ENCODE assay signal across 26 cellular contexts in genomic region chr11:100469835-100470234, GRCh38.
DNase-seq lines count a peak whose midpoint lies in the region; ATAC-seq, FAIRE-seq and TF ChIP-seq lines count a peak whose summit lies in the region.
"Had no signal": no experiment of that assay in that cellular context is flagged by ENCODE, and none has a peak within 500 bp of the region (broad histone marks: within the 10 kb centered on the region; RNA-seq: fewer than 3 reads in every experiment).

No MANE protein-coding gene starts in this region.

- no peak for TF ChIP-seq RAD21 in HepG2 (CRISPR knock-in tag; IDR thresholded peaks at IDR 0.05)

- no peak overlapping the region for H2AFZ ChIP-seq in HepG2 (ENCODE audit: low read length)
- H2AFZ ChIP-seq: GM23338 had no signal

- H3K9ac ChIP-seq in HepG2 (ENCODE audit: insufficient read depth, low read depth, low read length): no peak overlapping the region
- H3K9ac ChIP-seq: KMS-11 had no signal

- H3K4me3 ChIP-seq in HepG2 (replicated peaks in 1 of 3; ENCODE audit: insufficient read depth in 1 of 3, low read depth in 2 of 3, low read length in 3 of 3) (no peak overlapping the region), right lobe of liver (no peak overlapping the region), fibroblast of villous mesenchyme (ENCODE audit: low read depth, low read length) (no peak overlapping the region), transverse colon (no peak overlapping the region)
- H3K4me3 ChIP-seq: GM23338 had no signal

- H3K27ac Mint-ChIP-seq in T-cell: no peak overlapping the region
- H3K27ac Mint-ChIP-seq: GM23338, H9 had no signal

- H3K27me3 Mint-ChIP-seq in T-cell: no peaks in the 10 kb centered on the region
- H3K27me3 Mint-ChIP-seq: CD4-positive, alpha-beta memory T cell had no signal

- ATAC-seq in HepG2 (no peak), right lobe of liver (no peak), sciatic nerve (peak; percentile 90), T-cell (replicated peaks in 1 of 4) (no peak)
- ATAC-seq: GM23338, PC-3 had no signal

- H4K20me1 ChIP-seq in HepG2 (ENCODE audit: insufficient read depth, low read length): no peaks in the 10 kb centered on the region

- H3K36me3 ChIP-seq in HepG2 (replicated peaks in 1 of 2; ENCODE audit: control insufficient read depth in 1 of 2, insufficient read depth in 2 of 2, low read length in 2 of 2) (no peaks in the 10 kb centered on the region), right lobe of liver (no peaks in the 10 kb centered on the region), transverse colon (no peaks in the 10 kb centered on the region)

- in situ Hi-C loops in HepG2 (cut with HindIII; ENCODE audit: extremely low pct_ligation_motif_present, low pct_unique_long_range_greater_than_20kb): no loop called here
- in situ Hi-C loops in transverse colon (cut with MboI; ENCODE audit: low pct_ligation_motif_present in 1 of 4, low pct_unique_long_range_greater_than_20kb in 1 of 4, low sequenced_read_pairs in 3 of 4): no loop called here

- no peaks in the 10 kb centered on the region for H3K79me2 ChIP-seq in HepG2 (ENCODE audit: insufficient read depth, low read length)

- no peak overlapping the region for H3K27ac ChIP-seq in HepG2 (ENCODE audit: extremely low read length, insufficient read depth, low read length)
- H3K27ac ChIP-seq in right lobe of liver: no peak overlapping the region
- H3K27ac ChIP-seq in transverse colon: no peak overlapping the region
- H3K27ac ChIP-seq: KMS-11 had no signal

- intact Hi-C loops in HepG2 (cut with micrococcal nuclease; ENCODE audit: unreplicated experiment) (no loop called here), right lobe of liver (cut with DNase I) (no loop called here), sciatic nerve (cut with DNase I) (no loop called here), transverse colon (cut with DNase I; ENCODE audit: low total_unique reads) (no loop called here)

- DNase-seq in HepG2 (ENCODE audit: low spot score): no peak
- DNase-seq in right lobe of liver: no peak
- DNase-seq in fibroblast of villous mesenchyme (ENCODE audit: low read depth): peak; percentile 30
- DNase-seq in sciatic nerve (ENCODE audit: low spot score): no peak
- DNase-seq in GM20000 (ENCODE audit: low spot score): no peak
- DNase-seq in T-cell: no peak
- DNase-seq in transverse colon: no peak
- DNase-seq: C1 segment of cervical spinal cord; CD4-positive, alpha-beta memory T cell; COR-L47; H9; NCI-H1092 treated with DMSO at 0.1 percent for 48 hours; NCI-H1436; NCI-H187; NCI-H2081 treated with DMSO at 0.1 percent for 48 hours; NCI-H2171; NCI-H345; NCI-H524; NCI-H748 treated with DMSO at 0.1 percent for 48 hours; NK-92 treated with Interleukin-12 subunit alpha and Interleukin-12 subunit beta, amount 100 ng/mL, for 24 hours; PC-3; SHP77 had no signal

- peaks cover 15 to 36% (median 26%) of the 10 kb centered on the region in 3 donors for H3K9me3 Mint-ChIP-seq in T-cell

- H3K4me3 Mint-ChIP-seq in T-cell: no peak overlapping the region
- H3K4me3 Mint-ChIP-seq: CD4-positive, alpha-beta memory T cell; GM23338; H9 had no signal

- H3K4me2 ChIP-seq in HepG2 (ENCODE audit: low read depth, low read length): no peak overlapping the region
- H3K4me2 ChIP-seq: GM23338, KMS-11 had no signal

- TF ChIP-seq EP300 in HepG2 (IDR thresholded peaks at IDR 0.05; ENCODE audit: low read depth in 2 of 2, low read length in 2 of 2) (no peak), HepG2 (CRISPR knock-in tag; IDR thresholded peaks at IDR 0.05; ENCODE audit: borderline replicate concordance) (no peak), transverse colon (IDR thresholded peaks at IDR 0.05; ENCODE audit: low read depth) (no peak)

- H3K4me1 Mint-ChIP-seq in T-cell: no peaks in the 10 kb centered on the region
- H3K4me1 Mint-ChIP-seq: CD4-positive, alpha-beta memory T cell had no signal

- BruUV-seq in HepG2 (replicated peaks; lab: Mats Ljungman, UMichigan): no TSS peak

- POLR2A ChIA-PET in HepG2 (lab: Yijun Ruan, JAX) (no interaction called here), T-cell (lab: Charles Lee) (no interaction called here)

- H3K9me3 ChIP-seq in HepG2 (ENCODE audit: low read length) (no peaks in the 10 kb centered on the region), right lobe of liver (no peaks in the 10 kb centered on the region), transverse colon (no peaks in the 10 kb centered on the region)

- H3K4me1 ChIP-seq in HepG2 (ENCODE audit: insufficient read depth, low read length): no peaks in the 10 kb centered on the region
- no peaks in the 10 kb centered on the region for H3K4me1 ChIP-seq in right lobe of liver
- no peaks in the 10 kb centered on the region for H3K4me1 ChIP-seq in transverse colon

- no peak for FAIRE-seq in HepG2 (lab: Jason Lieb, UNC)
- FAIRE-seq: A204.1, G401.6 had no signal

- 0% methylated on average over 2 of the region's 2 CpGs for WGBS in HepG2 (ENCODE audit: low lambda C conversion rate)
- WGBS in right lobe of liver (ENCODE audit: insufficient coverage, low coverage, low lambda C conversion rate, missing lambda C conversion rate): 30% methylated on average over 2 of the region's 2 CpGs
- 0 to 40% methylated on average over 1 to 2 of the region's 2 CpGs for WGBS in transverse colon (ENCODE audit: low coverage in 1 of 2), 2 donors

- TF ChIP-seq CTCF in HepG2 (CRISPR knock-in tag; IDR thresholded peaks at IDR 0.05): no peak
- TF ChIP-seq CTCF in right lobe of liver (IDR thresholded peaks at IDR 0.05): no peak
- no peak for TF ChIP-seq CTCF in fibroblast of villous mesenchyme (IDR thresholded peaks at IDR 0.05; ENCODE audit: insufficient read depth, low read depth, low read length)
- no peak for TF ChIP-seq CTCF in GM20000 (IDR thresholded peaks at IDR 0.05; ENCODE audit: extremely low read depth, missing control alignments)
- no peak for TF ChIP-seq CTCF in transverse colon (IDR thresholded peaks at IDR 0.05)

- H3K36me3 Mint-ChIP-seq in T-cell: no peaks in the 10 kb centered on the region
- H3K36me3 Mint-ChIP-seq: CD4-positive, alpha-beta memory T cell had no signal

- TF ChIP-seq POLR2A in HepG2 (IDR thresholded peaks at IDR 0.05; ENCODE audit: insufficient read depth in 1 of 2, low read depth in 2 of 2, low read length in 2 of 2) (no peak), right lobe of liver (IDR thresholded peaks at IDR 0.05) (no peak), transverse colon (IDR thresholded peaks at IDR 0.05) (no peak)

- CTCF ChIA-PET in HepG2 (lab: Yijun Ruan, JAX; ENCODE audit: low intra/inter-chr PET ratio, low total read pairs) (no interaction called here), T-cell (lab: Charles Lee) (interaction anchor here in 1 of 2 donors (0.5 kb wide), 1 partner anchor 148 kb away, joined by 3 read pairs; no protein-coding TSS in a partner anchor)

- H3K27me3 ChIP-seq in HepG2 (ENCODE audit: control insufficient read depth in 1 of 2, insufficient read depth in 2 of 2, low read length in 2 of 2) (no peaks in the 10 kb centered on the region), right lobe of liver (no peaks in the 10 kb centered on the region), transverse colon (no peaks in the 10 kb centered on the region)

TF ChIP-seq in HepG2, 621 proteins besides CTCF, POLR2A, EP300 and RAD21:
- 0 out of 2 replicates have a peak, but pooled peaks have one; percentile 35 for TF ChIP-seq MAFF (IDR thresholded peaks at IDR 0.05; ENCODE audit: low read depth, low read length)
- TF ChIP-seq MAFK (conservative IDR thresholded peaks at IDR 0.05 in 1 of 2, IDR thresholded peaks at IDR 0.05 in 1 of 2; ENCODE audit: low read length in 2 of 2): peak; percentile 54 to 60
- no peak for TF ChIP-seq GATAD1 (CRISPR knock-in tag; IDR thresholded peaks at IDR 0.05)
- no peak for TF ChIP-seq DNMT1 (CRISPR knock-in tag; IDR thresholded peaks at IDR 0.05)
TF ChIP-seq in HepG2: peak in this region for 2.
